8 cellular contexts compared by ENCODE assay signal in genomic region chr2:232440220-232441018, GRCh38. TPM values are rescaled to one million over a fixed set of nuclear protein-coding genes. Genes with fewer than 3 reads are reported as not detected.
DNase-seq lines count a peak whose midpoint lies in the region; ATAC-seq lines count a peak whose summit lies in the region.
"Not testable (repeated sequence)": the region's sequence is repeated elsewhere in the genome, so short reads cannot be mapped to it uniquely, and the experiment has no call there.

No MANE protein-coding gene starts in this region.

- not testable (repeated sequence) for H3K4me1 ChIP-seq in CD4-positive, alpha-beta memory T cell (ENCODE audit: insufficient read depth, low read length)

- POLR2A ChIA-PET in CD4-positive, alpha-beta memory T cell (lab: Charles Lee; ENCODE audit: partially characterized antibody): not testable (repeated sequence)

- CTCF ChIA-PET in CD4-positive, alpha-beta memory T cell (lab: Charles Lee; ENCODE audit: partially characterized antibody): interaction anchor here (0.6 to 3.9 kb wide), 10 partner anchors 8 to 588 kb away, joined by 3 to 33 read pairs (median 4); no protein-coding TSS in a partner anchor

- not testable (repeated sequence) for H3K36me3 ChIP-seq in CD4-positive, alpha-beta memory T cell (ENCODE audit: insufficient read depth, low read length)

- peak overlapping the region in 1 of 7 donors; percentile 61 for H3K27ac Mint-ChIP-seq in CD4-positive, alpha-beta memory T cell
- H3K27ac Mint-ChIP-seq in memory B cell: not testable (repeated sequence)

- peak overlapping the region in 6 of 8 donors; percentile 7 to 58 (median 51) for H3K4me3 Mint-ChIP-seq in CD4-positive, alpha-beta memory T cell
- peak overlapping the region; percentile 52 for H3K4me3 Mint-ChIP-seq in memory B cell

- H3K4me1 Mint-ChIP-seq in CD4-positive, alpha-beta memory T cell; memory B cell: not testable (repeated sequence)

- intact Hi-C loops in CD4-positive, alpha-beta memory T cell (cut with micrococcal nuclease): loop anchor here (1.0 to 2.0 kb wide), 3 partner anchors 106 to 540 kb away; no protein-coding TSS in a partner anchor

- not testable (repeated sequence) for H3K9me3 Mint-ChIP-seq in CD4-positive, alpha-beta memory T cell; memory B cell

- not testable (repeated sequence) for H3K27me3 ChIP-seq in CD4-positive, alpha-beta memory T cell (ENCODE audit: insufficient read depth, low read length)

- not testable (repeated sequence) for H3K36me3 Mint-ChIP-seq in CD4-positive, alpha-beta memory T cell; memory B cell

- H3K27ac ChIP-seq in CD4-positive, alpha-beta memory T cell (ENCODE audit: low read depth, low read length): not testable (repeated sequence)

- DNase-seq in CD4-positive, alpha-beta memory T cell: peak; percentile 70 to 85 (median 80)
- peak; percentile 88 for DNase-seq in HT-29 (ENCODE audit: low spot score)
- DNase-seq in NOMO-1 treated with DMSO at 0.1 percent for 48 hours (lab: John Stamatoyannopoulos, UW; ENCODE audit: unreplicated experiment): peak; percentile 59
- peak; percentile 99 for DNase-seq in activated CD8-positive, alpha-beta memory T cell treated with anti-CD3 and anti-CD28 coated beads for 24 hours
- peak; percentile 83 for DNase-seq in effector CD8-positive, alpha-beta T cell (lab: John Stamatoyannopoulos, UW)
- DNase-seq in memory B cell (ENCODE audit: low spot score in 2 of 2): peak; percentile 87 to 96
- peak; percentile 67 for DNase-seq in stimulated activated CD8-positive, alpha-beta memory T cell treated with anti-CD3 and anti-CD28 coated beads, Interleukin-12 subunit alpha, Interleukin-12 subunit beta, amount 100 ng/mL, for 4 hours (ENCODE audit: low read depth)

- ATAC-seq in GM19463 (IDR thresholded peaks at IDR 0.05; ENCODE audit: unreplicated experiment): peak; percentile 81
- peak; percentile 85 for ATAC-seq in memory B cell (ENCODE audit: low read depth)

- not testable (repeated sequence) for H3K4me3 ChIP-seq in CD4-positive, alpha-beta memory T cell (ENCODE audit: low read length in 2 of 2)

- not testable (repeated sequence) for H3K9me3 ChIP-seq in CD4-positive, alpha-beta memory T cell (ENCODE audit: control insufficient read depth in 1 of 2, low read length in 2 of 2)

- H3K27me3 Mint-ChIP-seq in CD4-positive, alpha-beta memory T cell; memory B cell: not testable (repeated sequence)

RNA-seq across cellular contexts. Expression of gene ALPI, which starts 15.5 kb away (rescaled TPM):
- not detected for total RNA-seq in CD4-positive, alpha-beta memory T cell
- not detected for polyA plus RNA-seq in CD4-positive, alpha-beta memory T cell
- total RNA-seq in HT-29 (2014; rRNA removed; shearing (Covaris generic)): not detected in 2 replicates

RNA-seq across cellular contexts. Expression of gene ALPG, which starts 33.8 kb away (rescaled TPM):
- not detected for total RNA-seq in CD4-positive, alpha-beta memory T cell
- not detected for polyA plus RNA-seq in CD4-positive, alpha-beta memory T cell
- 0.16 TPM in 1 of 2 replicates, not detected in the other for total RNA-seq in HT-29 (2014; rRNA removed; shearing (Covaris generic))

RNA-seq across cellular contexts. Expression of gene ECEL1, which starts 47.2 kb away (rescaled TPM):
- not detected for total RNA-seq in CD4-positive, alpha-beta memory T cell
- not detected for polyA plus RNA-seq in CD4-positive, alpha-beta memory T cell
- total RNA-seq in HT-29 (2014; rRNA removed; shearing (Covaris generic)): not detected in 2 replicates
